14 cellular contexts compared by ENCODE assay signal in the genomic region with DNA sequence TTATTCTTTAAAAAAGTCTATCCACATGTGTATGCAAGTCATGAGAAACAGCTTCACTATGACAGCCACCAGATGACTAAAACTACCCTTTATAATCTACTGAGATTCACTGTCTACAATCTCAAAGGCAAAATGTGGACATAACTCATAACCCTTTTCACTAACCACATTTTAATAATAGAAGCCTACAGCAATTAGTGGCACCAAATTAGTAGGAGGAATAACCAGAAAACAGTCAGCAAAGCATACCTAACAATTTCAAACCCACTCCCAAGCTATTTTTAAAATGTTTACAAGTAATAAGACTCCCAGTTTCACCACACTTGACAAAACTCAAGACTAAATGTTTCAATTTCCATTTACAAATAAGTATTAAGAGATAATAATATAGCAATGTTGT.
A peak's percentile ranks its signal among the peaks of the same experiment; 100 is the strongest.
DNase-seq lines count a peak whose midpoint lies in the region; ATAC-seq and TF ChIP-seq lines count a peak whose summit lies in the region.
"Had no signal": no experiment of that assay in that cellular context is flagged by ENCODE, and none has a peak within 500 bp of the region (broad histone marks: within the 10 kb centered on the region; RNA-seq: fewer than 3 reads in every experiment).

No MANE protein-coding gene starts in this region.

- ATAC-seq in GM18502 (IDR thresholded peaks at IDR 0.05; ENCODE audit: poor library complexity, unreplicated experiment) (peak; percentile 82), GM21360 (IDR thresholded peaks at IDR 0.05; ENCODE audit: unreplicated experiment) (peak; percentile 72), HG02973 (IDR thresholded peaks at IDR 0.05; ENCODE audit: unreplicated experiment) (peak; percentile 86)
- peak; percentile 43 for ATAC-seq in activated T-helper 17 cell treated with anti-CD3 and anti-CD28 coated beads, Interleukin-2, amount 50 U/mL, for 72 hours (replicated peaks)

- no peak overlapping the region for H3K4me3 Mint-ChIP-seq in activated T-helper 17 cell treated with anti-CD3 and anti-CD28 coated beads, Interleukin-2, amount 50 U/mL, for 72 hours
- H3K4me3 Mint-ChIP-seq: neural crest cell had no signal

- peaks cover 4% of the 10 kb centered on the region for H3K4me1 Mint-ChIP-seq in activated T-helper 17 cell treated with anti-CD3 and anti-CD28 coated beads, Interleukin-2, amount 50 U/mL, for 72 hours

- no peak for DNase-seq in NCI-H446 treated with DMSO at 0.1 percent for 48 hours (lab: John Stamatoyannopoulos, UW)
- no peak for DNase-seq in ascending aorta (ENCODE audit: low spot score in 2 of 2)
- no peak for DNase-seq in RPMI8226
- no peak for DNase-seq in superior temporal gyrus (ENCODE audit: extremely low spot score)
- DNase-seq: islet precursor cell, NCI-H187 treated with DMSO at 0.1 percent for 48 hours, stomach had no signal

- no peak overlapping the region for H3K27ac ChIP-seq in ascending aorta
- H3K27ac ChIP-seq: C4-2B, cardiac muscle cell, stomach had no signal

- no peak overlapping the region for H3K27ac Mint-ChIP-seq in activated T-helper 17 cell treated with anti-CD3 and anti-CD28 coated beads, Interleukin-2, amount 50 U/mL, for 72 hours

- intact Hi-C loops in ascending aorta (cut with DNase I): no loop called here

- H3K36me3 ChIP-seq in ascending aorta: no peaks in the 10 kb centered on the region
- H3K36me3 ChIP-seq: cardiac muscle cell, stomach had no signal

- H3K9me3 Mint-ChIP-seq in activated T-helper 17 cell treated with anti-CD3 and anti-CD28 coated beads, Interleukin-2, amount 50 U/mL, for 72 hours: peaks cover 4% of the 10 kb centered on the region
- H3K9me3 Mint-ChIP-seq: neural crest cell had no signal

- H3K4me1 ChIP-seq in ascending aorta: no peaks in the 10 kb centered on the region
- H3K4me1 ChIP-seq: stomach had no signal

- no peak for TF ChIP-seq CTCF in ascending aorta (IDR thresholded peaks at IDR 0.05)

- no peak overlapping the region for H3K4me3 ChIP-seq in ascending aorta
- H3K4me3 ChIP-seq: cardiac muscle cell, stomach had no signal

- peaks cover 3% of the 10 kb centered on the region for H3K27me3 Mint-ChIP-seq in activated T-helper 17 cell treated with anti-CD3 and anti-CD28 coated beads, Interleukin-2, amount 50 U/mL, for 72 hours

- H3K36me3 Mint-ChIP-seq in activated T-helper 17 cell treated with anti-CD3 and anti-CD28 coated beads, Interleukin-2, amount 50 U/mL, for 72 hours (ENCODE audit: low read depth): no peaks in the 10 kb centered on the region

- H3K9me3 ChIP-seq in ascending aorta: no peaks in the 10 kb centered on the region
- H3K9me3 ChIP-seq: stomach had no signal

- H3K27me3 ChIP-seq in ascending aorta: no peaks in the 10 kb centered on the region
- H3K27me3 ChIP-seq: cardiac muscle cell, stomach had no signal
